Comparison of ENCODE assay signal across 22 cellular contexts in the genomic region with DNA sequence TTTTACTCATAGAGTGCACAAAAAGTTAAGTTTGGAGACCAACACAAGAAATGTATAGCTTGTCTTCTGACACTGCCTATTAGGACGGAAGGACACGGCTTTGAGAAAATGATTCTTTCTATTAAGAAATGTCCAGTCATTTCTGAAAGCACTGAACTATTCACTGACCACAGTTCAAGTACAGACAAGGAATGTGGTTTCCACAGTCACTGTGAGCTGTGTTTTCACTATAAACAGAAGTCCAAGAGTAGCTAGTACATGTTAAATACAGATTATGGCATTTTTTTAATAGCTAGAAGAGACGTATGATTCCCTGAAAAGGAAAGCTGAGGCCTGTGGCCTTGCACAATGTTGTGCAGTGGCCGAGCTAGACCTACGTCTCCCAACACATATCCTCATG.
A peak's percentile ranks its signal among the peaks of the same experiment; 100 is the strongest.
DNase-seq lines count a peak whose midpoint lies in the region; ATAC-seq and TF ChIP-seq lines count a peak whose summit lies in the region.
"Had no signal": no experiment of that assay in that cellular context is flagged by ENCODE, and none has a peak within 500 bp of the region (broad histone marks: within the 10 kb centered on the region; RNA-seq: fewer than 3 reads in every experiment).

No MANE protein-coding gene starts in this region.

- POLR2A ChIA-PET in RWPE1 (lab: Yijun Ruan, JAX; ENCODE audit: low non-redundant PET), result no interaction called here

- DNase-seq in RWPE1 (ENCODE audit: low spot score) (peak; percentile 2), iris pigment epithelial cell (ENCODE audit: low read depth) (peak; percentile 18), NCI-H1930 (lab: John Stamatoyannopoulos, UW) (no peak), colonic mucosa (no peak)
- no peak for DNase-seq in activated CD4-positive, CD25-positive, alpha-beta regulatory T cell (lab: John Stamatoyannopoulos, UW)
- DNase-seq: activated CD4-positive, alpha-beta T cell treated with anti-CD3 and anti-CD28 coated beads for 4 hours; activated CD8-positive, alpha-beta memory T cell treated with anti-CD3 and anti-CD28 coated beads, Interleukin-2, amount 50 U/mL, for 4 hours; caudate nucleus; CD4-positive, alpha-beta memory T cell; DND-41; endodermal cell; MM.1S; NCI-H187; NCI-H510A treated with DMSO at 0.1 percent for 48 hours; OCI-M1; T-helper 9 cell had no signal

- no peaks in the 10 kb centered on the region for H3K4me1 ChIP-seq in colonic mucosa
- H3K4me1 ChIP-seq: parathyroid adenoma had no signal

- H3K27ac ChIP-seq in RWPE1 (no peak overlapping the region), colonic mucosa (no peak overlapping the region)
- H3K27ac ChIP-seq: parathyroid adenoma had no signal

- H3K9me3 ChIP-seq in colonic mucosa, result no peaks in the 10 kb centered on the region

- no peak overlapping the region for H3K9ac ChIP-seq in colonic mucosa (ENCODE audit: low read depth in 2 of 2, low read length in 2 of 2)
- H3K9ac ChIP-seq: parathyroid adenoma had no signal

- H3K36me3 ChIP-seq in colonic mucosa, result no peaks in the 10 kb centered on the region

- H3K27me3 ChIP-seq in colonic mucosa, result no peaks in the 10 kb centered on the region

- intact Hi-C loops in colonic mucosa (cut with DNase I), result no loop called here

- TF ChIP-seq CTCF in RWPE1 (conservative IDR thresholded peaks at IDR 0.05; ENCODE audit: low read depth) (no peak), colonic mucosa (IDR thresholded peaks at IDR 0.05) (no peak)

- CTCF ChIA-PET in RWPE1 (lab: Yijun Ruan, JAX), result no interaction called here

- peak; percentile 64 for ATAC-seq in GM18498 (IDR thresholded peaks at IDR 0.05; ENCODE audit: unreplicated experiment)
- ATAC-seq in HG02588 (IDR thresholded peaks at IDR 0.05; ENCODE audit: unreplicated experiment), result peak; percentile 38
- ATAC-seq in GM21529 (IDR thresholded peaks at IDR 0.05; ENCODE audit: unreplicated experiment), result no peak
- ATAC-seq: activated naive CD4-positive, alpha-beta T cell treated with anti-CD3 and anti-CD28 coated beads, Interleukin-2, amount 50 U/mL, for 72 hours; left lobe of liver had no signal

- H3K4me3 ChIP-seq in colonic mucosa, result no peak overlapping the region

Comparison
In these comparisons a context has a peak if more than half of its experiments do, and no peak if none do; other contexts are left out.
1. DNase-seq: peak in RWPE1 (single experiment) and iris pigment epithelial cell (single experiment); none in activated CD4-positive, CD25-positive, alpha-beta regulatory T cell (0 of 4), NCI-H1930 (0 of 2) and colonic mucosa (single experiment).